1 cellular context compared by ENCODE assay signal in genomic region chr7:134378562-134378961, GRCh38.
TF ChIP-seq lines count a peak whose summit lies in the region.

No MANE protein-coding gene starts in this region.

TF ChIP-seq in SK-N-SH, 30 proteins besides CTCF, POLR2A, EP300 and RAD21 (continued from another document):
- TF ChIP-seq, protein P1, sequence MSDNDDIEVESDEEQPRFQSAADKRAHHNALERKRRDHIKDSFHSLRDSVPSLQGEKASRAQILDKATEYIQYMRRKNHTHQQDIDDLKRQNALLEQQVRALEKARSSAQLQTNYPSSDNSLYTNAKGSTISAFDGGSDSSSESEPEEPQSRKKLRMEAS (IDR thresholded peaks at IDR 0.05; ENCODE audit: low read depth), result no peak
- TF ChIP-seq PBX3 (IDR thresholded peaks at IDR 0.05), result no peak
- TF ChIP-seq FOSL2 (IDR thresholded peaks at IDR 0.05; ENCODE audit: borderline replicate concordance, low read depth), result no peak
TF ChIP-seq in SK-N-SH: peak in this region for 0.
